In the genomic region with DNA sequence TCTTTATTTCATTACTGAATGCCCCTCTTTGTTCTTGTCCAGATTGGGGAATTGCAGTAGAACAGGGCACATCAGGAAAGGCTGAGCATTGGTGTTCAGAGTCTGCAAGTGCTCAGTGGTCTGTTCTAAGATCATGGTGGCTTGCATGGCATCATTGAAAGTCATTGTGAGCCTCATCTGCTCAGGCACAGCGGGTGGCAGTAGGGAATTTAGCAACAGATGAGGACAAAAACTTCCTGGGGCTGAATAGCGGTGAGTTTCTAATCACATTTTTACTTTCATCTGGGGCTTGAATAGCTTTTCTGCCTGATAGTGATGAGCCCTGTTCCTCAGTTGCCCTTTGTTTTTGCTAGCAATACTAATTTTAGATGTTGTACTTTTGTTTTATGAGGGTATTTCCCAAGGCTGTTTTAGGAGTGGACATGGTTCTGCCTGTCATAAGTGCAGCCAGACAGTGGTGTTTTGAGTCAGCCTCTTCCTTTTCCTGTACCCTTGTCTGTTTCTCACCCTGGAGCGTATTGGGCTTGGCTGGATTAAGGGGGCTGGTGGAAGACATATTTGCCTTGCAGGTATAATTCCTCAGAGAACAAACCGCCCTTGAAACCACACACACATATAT, we compare ENCODE assay signal across 11 cellular contexts. TPM values are rescaled to one million over a fixed set of nuclear protein-coding genes. Genes with fewer than 3 reads are reported as not detected.
DNase-seq lines count a peak whose midpoint lies in the region; ATAC-seq and TF ChIP-seq lines count a peak whose summit lies in the region.
"Had no signal": no experiment of that assay in that cellular context is flagged by ENCODE, and none has a peak within 500 bp of the region (broad histone marks: within the 10 kb centered on the region; RNA-seq: fewer than 3 reads in every experiment).

No MANE protein-coding gene starts in this region.

- H3K4me3 Mint-ChIP-seq in H9, result no peak overlapping the region; a peak in 1 of 5 replicates
- no peak overlapping the region for H3K4me3 Mint-ChIP-seq in nephron
- H3K4me3 Mint-ChIP-seq: activated CD8-positive, alpha-beta T cell treated with anti-CD3 and anti-CD28 coated beads for 36 hours had no signal

- H3K27me3 Mint-ChIP-seq in H9 (ENCODE audit: low read depth), result no peaks in the 10 kb centered on the region
- no peaks in the 10 kb centered on the region for H3K27me3 Mint-ChIP-seq in nephron (ENCODE audit: low read depth)
- H3K27me3 Mint-ChIP-seq: activated CD8-positive, alpha-beta T cell treated with anti-CD3 and anti-CD28 coated beads for 36 hours had no signal

- H4K5ac ChIP-seq in H9 (ENCODE audit: insufficient read length, low read depth, low read length), result no peak overlapping the region

- H2BK5ac ChIP-seq in H9 (ENCODE audit: insufficient read length, low read length), result no peak overlapping the region

- H3K36me3 Mint-ChIP-seq in H9 (ENCODE audit: insufficient read depth in 1 of 3, low read depth in 3 of 3), result peaks cover 0 to 2% (median 0%) of the 10 kb centered on the region in 3 experiments; a peak in 1 of 7 replicates
- H3K36me3 Mint-ChIP-seq in nephron (ENCODE audit: low read depth), result no peaks in the 10 kb centered on the region

- DNase-seq in H9 (no peak), SKM-1 (lab: John Stamatoyannopoulos, UW; ENCODE audit: unreplicated experiment) (no peak), RKO (ENCODE audit: low spot score) (no peak), AG20443 (ENCODE audit: low spot score) (no peak)
- no peak for DNase-seq in activated naive CD4-positive, alpha-beta T cell treated with Interleukin-2 at 50 U/mL for 16 hours
- DNase-seq: activated CD8-positive, alpha-beta T cell treated with anti-CD3 and anti-CD28 coated beads for 36 hours; esophagus squamous epithelium; NCI-H2107 had no signal

- no peaks in the 10 kb centered on the region for H3K79me2 ChIP-seq in H9 (ENCODE audit: insufficient read depth, low read length)

- H3K4me1 Mint-ChIP-seq in H9 (peaks cover 18 to 27% of the 10 kb centered on the region in 2 experiments), nephron (peaks cover 73% of the 10 kb centered on the region)

- H2BK12ac ChIP-seq in H9 (ENCODE audit: insufficient read length, low read depth, low read length), result no peak overlapping the region

- peaks cover 5% of the 10 kb centered on the region; the same call in 1 of the 2 replicates for H3K4me1 ChIP-seq in H9 (ENCODE audit: insufficient read depth, low read length)

- no peak overlapping the region for H2AFZ ChIP-seq in H9 (ENCODE audit: low read length)

- H3K14ac ChIP-seq in H9 (ENCODE audit: insufficient read depth, low read length), result peak overlapping the region; percentile 42; the same call in 1 of the 2 replicates

- no peaks in the 10 kb centered on the region for H3K9me3 ChIP-seq in H9 (ENCODE audit: control insufficient read depth, low read depth, low read length)
- H3K9me3 ChIP-seq: esophagus squamous epithelium had no signal

- H3K23ac ChIP-seq in H9 (ENCODE audit: insufficient read length, low read depth, low read length), result no peak overlapping the region

- no peaks in the 10 kb centered on the region for H3K27me3 ChIP-seq in H9 (ENCODE audit: insufficient read depth, low read length)
- H3K27me3 ChIP-seq: esophagus squamous epithelium had no signal

- ATAC-seq in GM18867 (IDR thresholded peaks at IDR 0.05; ENCODE audit: unreplicated experiment) (peak; percentile 70), HG03575 (IDR thresholded peaks at IDR 0.05; ENCODE audit: extremely low read depth, insufficient number of reproducible peaks, low FRiP score, unreplicated experiment) (peak; percentile 53)
- ATAC-seq: activated CD8-positive, alpha-beta T cell treated with anti-CD3 and anti-CD28 coated beads for 36 hours had no signal

- H2BK20ac ChIP-seq in H9 (ENCODE audit: low read depth, low read length, poor library complexity, severe bottlenecking), result no peak overlapping the region

- H3K23me2 ChIP-seq in H9 (ENCODE audit: insufficient read length, low read depth, low read length, poor library complexity, severe bottlenecking), result no peaks in the 10 kb centered on the region

- no CpG with 5 or more reads among the region's 4 CpGs for WGBS in H9 (ENCODE audit: extremely low coverage, insufficient read length, low lambda C conversion rate)

- H4K91ac ChIP-seq in H9 (ENCODE audit: insufficient read length, low read depth, low read length), result no peak overlapping the region

- no peak overlapping the region for H3K4me2 ChIP-seq in H9 (ENCODE audit: insufficient read depth, insufficient read length, low read length)

- no peak overlapping the region for H3K9ac ChIP-seq in H9 (ENCODE audit: extremely low read depth, insufficient read length, low read length)

- H3K9me3 Mint-ChIP-seq in H9, result no peaks in the 10 kb centered on the region
- no peaks in the 10 kb centered on the region for H3K9me3 Mint-ChIP-seq in nephron
- H3K9me3 Mint-ChIP-seq: activated CD8-positive, alpha-beta T cell treated with anti-CD3 and anti-CD28 coated beads for 36 hours had no signal

- H3K18ac ChIP-seq in H9 (ENCODE audit: insufficient read length, low read depth, low read length), result no peak overlapping the region

- H2AK5ac ChIP-seq in H9 (ENCODE audit: insufficient read length, low read length), result no peak overlapping the region

- H3K79me1 ChIP-seq in H9 (ENCODE audit: insufficient read depth, low read depth, low read length, poor library complexity, severe bottlenecking), result no peaks in the 10 kb centered on the region

- no peak overlapping the region for H3K27ac ChIP-seq in H9 (ENCODE audit: insufficient read length, low read depth, low read length)

- H3T11ph ChIP-seq in H9 (ENCODE audit: low read length), result no peak overlapping the region

- no peak overlapping the region for H2BK120ac ChIP-seq in H9 (ENCODE audit: low read depth, low read length, poor library complexity, severe bottlenecking)

- no peaks in the 10 kb centered on the region for H4K20me1 ChIP-seq in H9 (ENCODE audit: control insufficient read depth, insufficient read depth, insufficient read length)

- H3K27ac Mint-ChIP-seq in H9, result peak overlapping the region; percentile 32 to 73 (median 52); a peak in 3 of 7 replicates
- peak overlapping the region; percentile 76 to 87 (median 85) for H3K27ac Mint-ChIP-seq in nephron
- H3K27ac Mint-ChIP-seq: activated CD8-positive, alpha-beta T cell treated with anti-CD3 and anti-CD28 coated beads for 36 hours had no signal

- no peak overlapping the region for H4K8ac ChIP-seq in H9 (replicated peaks; ENCODE audit: insufficient read length, low read depth, low read length)

- H3K4ac ChIP-seq in H9 (ENCODE audit: low read depth, low read length), result no peak overlapping the region

- no peak overlapping the region for H3K56ac ChIP-seq in H9 (ENCODE audit: insufficient read length, low read depth, low read length)

- TF ChIP-seq CTCF in H9 (conservative IDR thresholded peaks at IDR 0.05) (no peak), nephron (IDR thresholded peaks at IDR 0.05; ENCODE audit: unreplicated experiment in 3 of 3) (no peak)

- no peak overlapping the region for H2BK15ac ChIP-seq in H9 (ENCODE audit: low read depth, low read length)

RNA-seq across cellular contexts. Expression of a gene that starts 21.8 kb away (rescaled TPM):
- total RNA-seq in H9 (2021), result 2.0 and 2.3 TPM in 2 replicates
- total RNA-seq: activated CD8-positive, alpha-beta T cell treated with anti-CD3 and anti-CD28 coated beads for 36 hours had no signal
